ENCODE assay signal across 9 cellular contexts in genomic region chr7:148262721-148263229, GRCh38.
DNase-seq lines count a peak whose midpoint lies in the region; ATAC-seq and TF ChIP-seq lines count a peak whose summit lies in the region.
"Had no signal": no experiment of that assay in that cellular context is flagged by ENCODE, and none has a peak within 500 bp of the region (broad histone marks: within the 10 kb centered on the region; RNA-seq: fewer than 3 reads in every experiment).

No MANE protein-coding gene starts in this region.

- H4K20me1 ChIP-seq in OCI-LY3 (ENCODE audit: insufficient read depth, low read length) = no peaks in the 10 kb centered on the region

- DNase-seq in CD14-positive monocyte (ENCODE audit: low spot score) (no peak), fibroblast of peridontal ligament (ENCODE audit: extremely low read depth) (peak; percentile 25), nephron progenitor cell (peak; percentile 91)
- DNase-seq in activated T-cell treated with anti-CD3 and anti-CD28 coated beads, Interleukin-2, amount 50 U/mL, for 4 hours = peak; percentile 51
- DNase-seq in stimulated activated naive CD8-positive, alpha-beta T cell treated with anti-CD3 and anti-CD28 coated beads, Interleukin-15, amount 100 ng/mL, for 72 hours = peak; percentile 52 to 64

- peaks cover 20% of the 10 kb centered on the region for H3K4me1 ChIP-seq in OCI-LY3 (ENCODE audit: low read length)

- H3K36me3 ChIP-seq in OCI-LY3 (replicated peaks; ENCODE audit: low read depth, low read length) = no peaks in the 10 kb centered on the region

- H3K27ac Mint-ChIP-seq in CD14-positive monocyte = no peak overlapping the region
- H3K27ac Mint-ChIP-seq in nephron progenitor cell = no peak overlapping the region
- H3K27ac Mint-ChIP-seq in stimulated activated naive CD8-positive, alpha-beta T cell treated with anti-CD3 and anti-CD28 coated beads, Interleukin-15, amount 100 ng/mL, for 72 hours = peak overlapping the region in 1 of 2 donors; percentile 27
- H3K27ac Mint-ChIP-seq: T-helper 1 cell treated with Interleukin-12 subunit alpha and Interleukin-12 subunit beta and Interleukin-4 antibody, amounts not matched to agents 30 μg/mL and 1 μg/mL, for 36 hours had no signal

- ATAC-seq in GM19324 (IDR thresholded peaks at IDR 0.05; ENCODE audit: low FRiP score, unreplicated experiment) (peak; percentile 65), HG03469 (IDR thresholded peaks at IDR 0.05; ENCODE audit: unreplicated experiment) (peak; percentile 53)
- ATAC-seq in activated T-cell treated with anti-CD3 and anti-CD28 coated beads, Interleukin-2, amount 50 U/mL, for 4 hours = peak; percentile 66 to 80
- ATAC-seq in stimulated activated naive CD8-positive, alpha-beta T cell treated with anti-CD3 and anti-CD28 coated beads, Interleukin-15, amount 100 ng/mL, for 72 hours = peak; percentile 73

- H3K4me3 Mint-ChIP-seq in CD14-positive monocyte (peak overlapping the region; percentile 48 to 61), nephron progenitor cell (peak overlapping the region; percentile 70)
- peak overlapping the region; percentile 38 for H3K4me3 Mint-ChIP-seq in activated T-cell treated with anti-CD3 and anti-CD28 coated beads, Interleukin-2, amount 50 U/mL, for 4 hours
- peak overlapping the region; percentile 51 for H3K4me3 Mint-ChIP-seq in stimulated activated naive CD8-positive, alpha-beta T cell treated with anti-CD3 and anti-CD28 coated beads, Interleukin-15, amount 100 ng/mL, for 72 hours
- H3K4me3 Mint-ChIP-seq: T-helper 1 cell treated with Interleukin-12 subunit alpha and Interleukin-12 subunit beta and Interleukin-4 antibody, amounts not matched to agents 30 μg/mL and 1 μg/mL, for 36 hours had no signal

- TF ChIP-seq CTCF in CD14-positive monocyte (IDR thresholded peaks at IDR 0.05) = peak; percentile 93
- peak; percentile 95 for TF ChIP-seq CTCF in OCI-LY3 (IDR thresholded peaks at IDR 0.05; ENCODE audit: low read depth, low read length)
- TF ChIP-seq CTCF in nephron progenitor cell (IDR thresholded peaks at IDR 0.05) = peak; percentile 95

- peaks cover 6 to 11% (median 7%) of the 10 kb centered on the region in 3 donors for H3K27me3 Mint-ChIP-seq in CD14-positive monocyte (ENCODE audit: low read depth in 3 of 3)
- peaks cover 13% of the 10 kb centered on the region for H3K27me3 Mint-ChIP-seq in activated T-cell treated with anti-CD3 and anti-CD28 coated beads, Interleukin-2, amount 50 U/mL, for 4 hours (ENCODE audit: low read depth)
- H3K27me3 Mint-ChIP-seq in nephron progenitor cell (ENCODE audit: low read depth, poor library complexity) = peaks cover 7% of the 10 kb centered on the region
- peaks cover 23% of the 10 kb centered on the region for H3K27me3 Mint-ChIP-seq in stimulated activated naive CD8-positive, alpha-beta T cell treated with anti-CD3 and anti-CD28 coated beads, Interleukin-15, amount 100 ng/mL, for 72 hours

- intact Hi-C loops in CD14-positive monocyte (cut with micrococcal nuclease) = no loop called here

- H3K4me2 ChIP-seq in OCI-LY3 (ENCODE audit: low read length) = peak overlapping the region; percentile 67

- H3K79me2 ChIP-seq in OCI-LY3 (ENCODE audit: low read length) = no peaks in the 10 kb centered on the region

- peak overlapping the region; percentile 60 for H3K4me3 ChIP-seq in OCI-LY3 (ENCODE audit: low read length)

- H3K9ac ChIP-seq in OCI-LY3 (ENCODE audit: low read length) = no peak overlapping the region

- H3K36me3 Mint-ChIP-seq in CD14-positive monocyte = no peaks in the 10 kb centered on the region
- no peaks in the 10 kb centered on the region for H3K36me3 Mint-ChIP-seq in activated T-cell treated with anti-CD3 and anti-CD28 coated beads, Interleukin-2, amount 50 U/mL, for 4 hours (ENCODE audit: insufficient read depth)
- no peaks in the 10 kb centered on the region for H3K36me3 Mint-ChIP-seq in nephron progenitor cell (ENCODE audit: low read depth)

- no peak overlapping the region for H3K27ac ChIP-seq in OCI-LY3 (ENCODE audit: low read length)

- peaks cover 0 to 2% (median 0%) of the 10 kb centered on the region in 7 donors for H3K9me3 Mint-ChIP-seq in CD14-positive monocyte
- no peaks in the 10 kb centered on the region for H3K9me3 Mint-ChIP-seq in activated T-cell treated with anti-CD3 and anti-CD28 coated beads, Interleukin-2, amount 50 U/mL, for 4 hours
- H3K9me3 Mint-ChIP-seq in nephron progenitor cell = no peaks in the 10 kb centered on the region
- no peaks in the 10 kb centered on the region for H3K9me3 Mint-ChIP-seq in stimulated activated naive CD8-positive, alpha-beta T cell treated with anti-CD3 and anti-CD28 coated beads, Interleukin-15, amount 100 ng/mL, for 72 hours
- H3K9me3 Mint-ChIP-seq: T-helper 1 cell treated with Interleukin-12 subunit alpha and Interleukin-12 subunit beta and Interleukin-4 antibody, amounts not matched to agents 30 μg/mL and 1 μg/mL, for 36 hours had no signal

- peaks cover 41% of the 10 kb centered on the region for H3K27me3 ChIP-seq in OCI-LY3 (ENCODE audit: low read depth, low read length)

- H2AFZ ChIP-seq in OCI-LY3 (ENCODE audit: low read depth, low read length) = peak overlapping the region; percentile 73; the same call in 1 of the 2 replicates

- H3K4me1 Mint-ChIP-seq in CD14-positive monocyte = peaks cover 11% of the 10 kb centered on the region
- H3K4me1 Mint-ChIP-seq in activated T-cell treated with anti-CD3 and anti-CD28 coated beads, Interleukin-2, amount 50 U/mL, for 4 hours (ENCODE audit: low read depth) = peaks cover 9% of the 10 kb centered on the region
- H3K4me1 Mint-ChIP-seq in nephron progenitor cell = peaks cover 16% of the 10 kb centered on the region
- H3K4me1 Mint-ChIP-seq in stimulated activated naive CD8-positive, alpha-beta T cell treated with anti-CD3 and anti-CD28 coated beads, Interleukin-15, amount 100 ng/mL, for 72 hours = peaks cover 12% of the 10 kb centered on the region

- H3K9me3 ChIP-seq in OCI-LY3 (ENCODE audit: insufficient read depth, low read length) = no peaks in the 10 kb centered on the region
